Comparison of ENCODE assay signal across 14 cellular contexts in the genomic region with DNA sequence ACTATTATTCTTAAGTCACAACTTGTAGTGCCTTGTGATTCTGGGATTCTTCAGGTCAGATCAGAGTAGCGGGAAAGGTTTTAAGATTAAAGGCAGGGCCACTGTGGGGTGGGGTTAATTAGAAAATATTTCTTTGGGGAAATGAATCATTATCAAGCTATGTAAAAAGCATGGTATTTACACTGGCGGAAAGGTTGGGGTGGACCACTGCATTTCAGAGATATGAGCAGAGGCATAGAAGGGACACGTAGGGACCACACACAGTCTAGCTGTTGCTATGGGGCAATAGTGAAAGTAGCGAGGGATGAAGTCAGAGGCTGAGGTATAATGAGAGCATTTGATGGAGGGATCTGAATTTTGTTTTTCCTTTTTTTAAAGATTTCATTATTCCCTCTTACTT. TPM values are rescaled to one million over a fixed set of nuclear protein-coding genes. Genes with fewer than 3 reads are reported as not detected.
DNase-seq lines count a peak whose midpoint lies in the region; ATAC-seq and TF ChIP-seq lines count a peak whose summit lies in the region.
"Had no signal": no experiment of that assay in that cellular context is flagged by ENCODE, and none has a peak within 500 bp of the region (broad histone marks: within the 10 kb centered on the region; RNA-seq: fewer than 3 reads in every experiment).

No MANE protein-coding gene starts in this region.

- H4K91ac ChIP-seq in IMR-90 (ENCODE audit: insufficient read depth, low read depth, low read length) (no peak overlapping the region), mesenchymal stem cell (ENCODE audit: low read length) (no peak overlapping the region)

- H3K23ac ChIP-seq in IMR-90 (ENCODE audit: low read depth, low read length) (peak overlapping the region; percentile 87; the same call in 1 of the 2 replicates), mesenchymal stem cell (ENCODE audit: low read length in 2 of 2) (no peak overlapping the region)

- no peak overlapping the region for H3K9ac ChIP-seq in IMR-90 (ENCODE audit: low read depth, low read length)
- no peak overlapping the region for H3K9ac ChIP-seq in mesenchymal stem cell (ENCODE audit: low read length)

- TF ChIP-seq RAD21 in IMR-90 (IDR thresholded peaks at IDR 0.05; ENCODE audit: low read length): no peak

- H3K14ac ChIP-seq in IMR-90 (replicated peaks; ENCODE audit: low read depth, low read length) (no peak overlapping the region), mesenchymal stem cell (ENCODE audit: low read length in 2 of 2) (no peak overlapping the region)

- H3K9me2 ChIP-seq in PC-9 (ENCODE audit: insufficient read depth): no peaks in the 10 kb centered on the region

- H3K79me2 ChIP-seq in PC-9 (ENCODE audit: low read depth): no peaks in the 10 kb centered on the region

- no peak overlapping the region for H3K27ac ChIP-seq in IMR-90 (ENCODE audit: insufficient read depth, low read length)
- peak overlapping the region; percentile 43 for H3K27ac ChIP-seq in mesenchymal stem cell (ENCODE audit: low read length, poor library complexity, severe bottlenecking)
- H3K27ac ChIP-seq in PC-9: no peak overlapping the region

- no peak overlapping the region for H2BK12ac ChIP-seq in mesenchymal stem cell (ENCODE audit: low read length in 2 of 2)

- TF ChIP-seq CTCF in AG09309 (IDR thresholded peaks at IDR 0.05; ENCODE audit: control insufficient read depth, insufficient read depth, low read depth, low read length, missing control alignments) (no peak), IMR-90 (conservative IDR thresholded peaks at IDR 0.05; ENCODE audit: low read depth, low read length) (no peak), cardiac fibroblast (IDR thresholded peaks at IDR 0.05; ENCODE audit: low read depth, low read length) (no peak), PC-9 (conservative IDR thresholded peaks at IDR 0.05) (no peak)

- H2AK5ac ChIP-seq in IMR-90 (ENCODE audit: low read depth, low read length): no peak overlapping the region
- H2AK5ac ChIP-seq in mesenchymal stem cell (ENCODE audit: low read length, severe bottlenecking): no peak overlapping the region

- CTCF ChIA-PET in IMR-90 (lab: Yijun Ruan, JAX) (interaction anchor here (0.6 to 1.2 kb wide), 3 partner anchors 140 to 305 kb away, joined by 3 to 4 read pairs (median 3); a partner anchor contains a TSS), PC-9 (lab: Charles Lee) (interaction anchor here (0.7 kb wide), 1 partner anchor 24 kb away, joined by 4 read pairs; no protein-coding TSS in a partner anchor)

- H4K20me1 ChIP-seq in IMR-90 (ENCODE audit: insufficient read depth, low read length) (no peaks in the 10 kb centered on the region), PC-9 (ENCODE audit: insufficient read depth) (no peaks in the 10 kb centered on the region)

- peak; percentile 91 for ATAC-seq in IMR-90 (ENCODE audit: low read depth)
- ATAC-seq in HG02852 (IDR thresholded peaks at IDR 0.05; ENCODE audit: unreplicated experiment): no peak
- no peak for ATAC-seq in GM19455 (IDR thresholded peaks at IDR 0.05; ENCODE audit: unreplicated experiment)

- H4K8ac ChIP-seq in IMR-90 (ENCODE audit: low read depth in 2 of 2, low read length in 2 of 2) (peak overlapping the region in 1 of 2 experiments; percentile 92; a peak in 2 of 4 replicates), mesenchymal stem cell (ENCODE audit: low read length) (no peak overlapping the region)

- peaks cover 6% of the 10 kb centered on the region; the same call in 1 of the 2 replicates for H3K9me1 ChIP-seq in IMR-90 (ENCODE audit: insufficient read depth, low read length)

- no peak overlapping the region for H2AK9ac ChIP-seq in IMR-90 (replicated peaks; ENCODE audit: low read depth, low read length, poor library complexity)

- in situ Hi-C loops in IMR-90 (cut with MboI; ENCODE audit: low sequenced_read_pairs): loop anchor here (5.0 kb wide), 1 partner anchor 145 kb away; no protein-coding TSS in a partner anchor

- 0% methylated on average over 2 of the region's 4 CpGs; no CpG with 5 or more reads in 1 of the 2 experiments for WGBS in IMR-90 (ENCODE audit: extremely low coverage in 2 of 2, insufficient read length in 1 of 2), 2 experiments
- 12% methylated on average over 3 of the region's 4 CpGs for WGBS in mesenchymal stem cell

- peaks cover 6% of the 10 kb centered on the region for H3K4me1 ChIP-seq in IMR-90 (ENCODE audit: control insufficient read depth, insufficient read depth, low read length)
- H3K4me1 ChIP-seq in mesenchymal stem cell (ENCODE audit: control insufficient read depth, insufficient read depth, low read depth, low read length): peaks cover 9% of the 10 kb centered on the region
- no peaks in the 10 kb centered on the region for H3K4me1 ChIP-seq in PC-9 (replicated peaks; ENCODE audit: insufficient read depth)

- H2AFZ ChIP-seq in IMR-90 (replicated peaks; ENCODE audit: low read length, poor library complexity): no peak overlapping the region
- H2AFZ ChIP-seq in mesenchymal stem cell (ENCODE audit: low read depth, low read length): no peak overlapping the region
- H2AFZ ChIP-seq in PC-9: no peak overlapping the region

- H3K18ac ChIP-seq in IMR-90 (ENCODE audit: low read depth, low read length): no peak overlapping the region; the same call in 1 of the 2 replicates
- H3K18ac ChIP-seq in mesenchymal stem cell (ENCODE audit: low read depth in 1 of 2, low read length in 2 of 2): no peak overlapping the region

- H3K36me3 ChIP-seq in IMR-90 (ENCODE audit: control insufficient read depth, insufficient read depth, low read length) (peaks cover 3% of the 10 kb centered on the region), mesenchymal stem cell (ENCODE audit: control insufficient read depth in 1 of 2, insufficient read depth in 2 of 2, low read depth in 1 of 2, low read length in 2 of 2) (peaks cover 5 to 23% of the 10 kb centered on the region in 2 experiments), PC-9 (ENCODE audit: low read depth) (no peaks in the 10 kb centered on the region; the same call in 1 of the 2 replicates)

- H3K56ac ChIP-seq in IMR-90 (ENCODE audit: extremely low read depth, insufficient read depth, low read length): peak overlapping the region; percentile 62; the same call in 1 of the 2 replicates

- peak overlapping the region; percentile 96; the same call in 1 of the 2 replicates for H3K4ac ChIP-seq in IMR-90 (ENCODE audit: low read depth, low read length)
- no peak overlapping the region for H3K4ac ChIP-seq in mesenchymal stem cell (ENCODE audit: low read depth in 1 of 2, low read length in 2 of 2)

- peaks cover 6% of the 10 kb centered on the region for H3F3A ChIP-seq in PC-9 (ENCODE audit: insufficient read depth, low read depth)

- H2BK20ac ChIP-seq in IMR-90 (ENCODE audit: low read depth, low read length): peak overlapping the region; percentile 96; the same call in 1 of the 2 replicates

- H3K4me2 ChIP-seq in IMR-90 (ENCODE audit: low read depth, low read length): peak overlapping the region; percentile 11; the same call in 1 of the 2 replicates
- H3K4me2 ChIP-seq in mesenchymal stem cell (ENCODE audit: low read length, poor library complexity, severe bottlenecking): no peak overlapping the region
- H3K4me2 ChIP-seq in PC-9: no peak overlapping the region

- intact Hi-C loops in IMR-90 (cut with micrococcal nuclease) (no loop called here), PC-9 (cut with micrococcal nuclease; ENCODE audit: unreplicated experiment) (no loop called here)

- H3K4me3 ChIP-seq in AG09309 (ENCODE audit: control insufficient read depth, low read depth, low read length): no peak overlapping the region
- H3K4me3 ChIP-seq in IMR-90 (ENCODE audit: insufficient read depth, low read depth, low read length): no peak overlapping the region
- H3K4me3 ChIP-seq in cardiac fibroblast (replicated peaks in 1 of 2; ENCODE audit: low read depth in 2 of 2, low read length in 2 of 2): no peak overlapping the region
- no peak overlapping the region for H3K4me3 ChIP-seq in mesenchymal stem cell (ENCODE audit: insufficient read depth in 1 of 2, low read depth in 1 of 2, low read length in 2 of 2)
- H3K4me3 ChIP-seq in PC-9: no peak overlapping the region

- H2BK15ac ChIP-seq in IMR-90 (ENCODE audit: low read depth, low read length): no peak overlapping the region
- no peak overlapping the region for H2BK15ac ChIP-seq in mesenchymal stem cell (ENCODE audit: low read depth, poor library complexity, severe bottlenecking)

- H3K9me3 ChIP-seq in IMR-90 (ENCODE audit: control insufficient read depth, insufficient read depth, low read length): no peaks in the 10 kb centered on the region; the same call in 1 of the 2 replicates
- no peaks in the 10 kb centered on the region for H3K9me3 ChIP-seq in mesenchymal stem cell (ENCODE audit: control insufficient read depth, low read length)
- no peaks in the 10 kb centered on the region for H3K9me3 ChIP-seq in PC-9 (ENCODE audit: insufficient read depth, low read depth)

- dilution Hi-C loops in IMR-90 (cut with HindIII; ENCODE audit: low sequenced_read_pairs, unreplicated experiment): loop anchor here (25.0 kb wide), 1 partner anchor 145 kb away; a partner anchor contains a TSS

- BruUV-seq in IMR-90 (replicated peaks; lab: Mats Ljungman, UMichigan): no TSS peak
- no TSS peak for BruUV-seq in PC-9 (replicated peaks; lab: Mats Ljungman, UMichigan)

- POLR2A ChIA-PET in IMR-90 (lab: Charles Lee; ENCODE audit: unreplicated experiment): no interaction called here
- POLR2A ChIA-PET in PC-9 (lab: Charles Lee; ENCODE audit: unreplicated experiment): interaction anchor here (0.6 kb wide), 2 partner anchors 140 to 149 kb away, joined by 4 to 7 read pairs; no protein-coding TSS in a partner anchor

- H3K27me3 ChIP-seq in IMR-90 (ENCODE audit: control insufficient read depth, insufficient read depth, low read length): no peaks in the 10 kb centered on the region
- no peaks in the 10 kb centered on the region for H3K27me3 ChIP-seq in mesenchymal stem cell (ENCODE audit: control insufficient read depth in 1 of 2, insufficient read depth in 1 of 2, low read length in 2 of 2)
- no peaks in the 10 kb centered on the region for H3K27me3 ChIP-seq in PC-9 (ENCODE audit: insufficient read depth, low read depth)

- TF ChIP-seq POLR2A in IMR-90 (IDR thresholded peaks at IDR 0.05; ENCODE audit: low read depth, low read length): no peak

- H2BK120ac ChIP-seq in IMR-90 (ENCODE audit: low read depth, low read length) (peak overlapping the region; percentile 95; the same call in 1 of the 2 replicates), mesenchymal stem cell (ENCODE audit: low read depth, low read length) (no peak overlapping the region)

- DNase-seq in AG09309 (ENCODE audit: low read depth) (peak; percentile 67), IMR-90 (peak; percentile 96), cardiac fibroblast (ENCODE audit: low read depth in 2 of 2) (peak; percentile 93 to 97), mesenchymal stem cell (peak; percentile 84), PC-9 (no peak)
- DNase-seq in activated CD4-positive, alpha-beta T cell treated with anti-CD3 and anti-CD28 coated beads, Interleukin-2, amount 50 U/mL, for 1 hour: no peak
- DNase-seq: activated naive CD4-positive, alpha-beta T cell treated with anti-CD3 and anti-CD28 coated beads, Interleukin-2, amount 50 U/mL, for 16 hours; CD4-positive, alpha-beta T cell; effector memory CD4-positive, alpha-beta T cell; NCI-H2081; NK-92 treated with Interleukin-12 subunit alpha and Interleukin-12 subunit beta, amount 100 ng/mL, for 24 hours; small intestine had no signal

- H3K79me1 ChIP-seq in IMR-90 (ENCODE audit: low read depth in 1 of 2, low read length in 2 of 2) (peaks cover 2 to 48% of the 10 kb centered on the region in 2 experiments; a peak in 2 of 4 replicates), mesenchymal stem cell (replicated peaks; ENCODE audit: low read length, poor library complexity, severe bottlenecking) (peaks cover 5% of the 10 kb centered on the region)

- H4K5ac ChIP-seq in IMR-90 (ENCODE audit: low read depth, low read length): no peak overlapping the region

- peak overlapping the region; percentile 92 for H2BK5ac ChIP-seq in IMR-90 (ENCODE audit: low read depth, low read length, poor library complexity, severe bottlenecking)
- peak overlapping the region; percentile 51 for H2BK5ac ChIP-seq in mesenchymal stem cell (ENCODE audit: low read depth, low read length, poor library complexity, severe bottlenecking)

RNA-seq across cellular contexts. Expression of a gene that starts 31.7 kb away (rescaled TPM):
- 0.28 TPM in 1 of 2 replicates, not detected in the other for total RNA-seq in IMR-90 (2012; rRNA removed)
- polyA plus RNA-seq in IMR-90 (2012; rRNA removed): 0.10 and 0.20 TPM in 2 replicates
- 0.05 and 0.09 TPM in 2 replicates for polyA plus RNA-seq in IMR-90 (2012; cell fraction: cytosol; rRNA removed)
- 0.49 and 1.6 TPM in 2 replicates for polyA plus RNA-seq in IMR-90 (2012; cell fraction: nucleus; rRNA removed; ENCODE audit: low replicate concordance)
- 0.03 TPM for polyA plus RNA-seq in mesenchymal stem cell (2013, experiment 1 of 2)
- 0.01 TPM for polyA plus RNA-seq in mesenchymal stem cell (2013, experiment 2 of 2)
- not detected in 2 replicates for total RNA-seq in PC-9 (2021)

Comparison
In these comparisons a context has a peak if more than half of its experiments do, and no peak if none do; other contexts are left out.
1. DNase-seq: peak in AG09309 (single experiment), IMR-90 (single experiment), cardiac fibroblast (2 of 2) and mesenchymal stem cell (single experiment); none in activated CD4-positive, alpha-beta T cell treated with anti-CD3 and anti-CD28 coated beads, Interleukin-2, amount 50 U/mL, for 1 hour (single experiment) and PC-9 (0 of 2).